8 cellular contexts compared by ENCODE assay signal in the genomic region with DNA sequence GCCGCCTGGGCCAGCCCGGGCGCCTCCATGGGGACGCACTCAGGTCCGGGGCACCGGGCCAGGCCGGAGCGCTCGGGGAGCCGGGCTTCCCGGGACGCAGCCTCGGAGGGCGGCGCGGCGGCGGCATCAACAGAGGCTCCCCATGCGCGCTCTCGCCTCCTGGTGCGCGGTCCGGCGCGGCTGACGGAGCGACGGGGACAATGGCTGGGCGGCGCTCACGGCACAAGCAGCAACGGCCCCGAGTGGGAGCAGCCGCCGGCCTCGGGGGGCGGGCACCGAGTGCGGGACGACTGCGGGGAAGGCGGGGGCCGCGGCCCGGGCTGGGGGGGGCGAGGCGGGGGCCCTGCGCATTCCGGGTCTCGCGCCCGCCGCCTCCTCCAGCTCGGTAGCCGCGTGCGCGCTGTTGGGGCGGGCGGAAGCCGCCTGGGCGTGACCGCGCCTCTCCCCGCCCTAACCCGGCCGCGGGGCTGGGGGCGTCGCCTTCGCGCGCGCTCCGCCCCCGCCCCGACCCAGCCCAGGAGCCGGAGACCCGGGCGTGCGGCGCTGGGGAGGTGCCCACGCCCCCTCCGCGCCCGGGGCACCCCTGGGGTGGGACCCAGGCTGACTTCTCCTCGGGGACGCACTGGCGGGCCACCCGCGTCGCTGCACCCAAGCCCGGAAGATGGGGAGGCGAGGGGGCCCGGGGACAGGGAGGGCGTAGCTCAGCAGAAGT. TPM values are rescaled to one million over a fixed set of nuclear protein-coding genes. Genes with fewer than 3 reads are reported as not detected.
DNase-seq lines count a peak whose midpoint lies in the region; ATAC-seq and TF ChIP-seq lines count a peak whose summit lies in the region.

TSS of gene PRKX (minus strand) at position 425 of the 712 bp plus-strand sequence. CDS start at position 29, 396 bp downstream.

- H3K27ac Mint-ChIP-seq in CD8-positive, alpha-beta memory T cell: peak within 1 kb of the TSS; percentile 58 to 98 (median 92)
- peak within 1 kb of the TSS; percentile 95 for H3K27ac Mint-ChIP-seq in activated naive CD8-positive, alpha-beta T cell treated with anti-CD3 and anti-CD28 coated beads, Interleukin-2, amount 50 U/mL, for 24 hours

- peak; percentile 59 to 86 (median 78) for DNase-seq in CD8-positive, alpha-beta memory T cell
- peak; percentile 64 for DNase-seq in activated naive CD8-positive, alpha-beta T cell treated with anti-CD3 and anti-CD28 coated beads, Interleukin-2, amount 50 U/mL, for 24 hours
- DNase-seq in hepatic stellate cell (ENCODE audit: low spot score): peak; percentile 63
- DNase-seq in sciatic nerve (ENCODE audit: low spot score): peak; percentile 80
- no peak for DNase-seq in cerebellar cortex (ENCODE audit: low spot score)

- peak within 1 kb of the TSS; percentile 75 for H3K4me3 ChIP-seq in CD8-positive, alpha-beta memory T cell (ENCODE audit: low read length)

- no peaks in the 10 kb centered on the region for H3K27me3 Mint-ChIP-seq in CD8-positive, alpha-beta memory T cell
- H3K27me3 Mint-ChIP-seq in activated naive CD8-positive, alpha-beta T cell treated with anti-CD3 and anti-CD28 coated beads, Interleukin-2, amount 50 U/mL, for 24 hours: no peaks in the 10 kb centered on the region

- H3K4me1 Mint-ChIP-seq in CD8-positive, alpha-beta memory T cell: peaks cover 26 to 40% (median 30%) of the 10 kb centered on the region in 3 donors
- H3K4me1 Mint-ChIP-seq in activated naive CD8-positive, alpha-beta T cell treated with anti-CD3 and anti-CD28 coated beads, Interleukin-2, amount 50 U/mL, for 24 hours: peaks cover 18% of the 10 kb centered on the region

- peaks cover 12% of the 10 kb centered on the region for H3K4me1 ChIP-seq in CD8-positive, alpha-beta memory T cell (ENCODE audit: insufficient read depth, low read length)

- peak; percentile 79 for ATAC-seq in GM19452 (IDR thresholded peaks at IDR 0.05; ENCODE audit: unreplicated experiment)
- ATAC-seq in HG03565 (IDR thresholded peaks at IDR 0.05; ENCODE audit: unreplicated experiment): peak; percentile 66
- peak; percentile 87 for ATAC-seq in SK-N-SH treated with all-trans-retinoic acid at 6 μM for 48 hours
- peak; percentile 79 for ATAC-seq in activated naive CD8-positive, alpha-beta T cell treated with anti-CD3 and anti-CD28 coated beads, Interleukin-2, amount 50 U/mL, for 24 hours
- ATAC-seq in sciatic nerve: peak; percentile 80

- intact Hi-C loops in sciatic nerve (cut with DNase I): no loop called here

- H3K9me3 ChIP-seq in CD8-positive, alpha-beta memory T cell (ENCODE audit: low read length): no peaks in the 10 kb centered on the region

- POLR2A ChIA-PET in CD8-positive, alpha-beta memory T cell (lab: Charles Lee): interaction anchor here (1.3 kb wide), 1 partner anchor 13 kb away, joined by 4 read pairs; no protein-coding TSS in a partner anchor

- no peaks in the 10 kb centered on the region for H3K9me3 Mint-ChIP-seq in CD8-positive, alpha-beta memory T cell
- no peaks in the 10 kb centered on the region for H3K9me3 Mint-ChIP-seq in activated naive CD8-positive, alpha-beta T cell treated with anti-CD3 and anti-CD28 coated beads, Interleukin-2, amount 50 U/mL, for 24 hours

- peak within 1 kb of the TSS; percentile 90 to 98 (median 95) for H3K4me3 Mint-ChIP-seq in CD8-positive, alpha-beta memory T cell
- peak within 1 kb of the TSS; percentile 95 for H3K4me3 Mint-ChIP-seq in activated naive CD8-positive, alpha-beta T cell treated with anti-CD3 and anti-CD28 coated beads, Interleukin-2, amount 50 U/mL, for 24 hours

- H3K27me3 ChIP-seq in CD8-positive, alpha-beta memory T cell (ENCODE audit: insufficient read depth, low read length, poor library complexity, severe bottlenecking): no peaks in the 10 kb centered on the region

- peak within 1 kb of the TSS; percentile 67 for H3K27ac ChIP-seq in CD8-positive, alpha-beta memory T cell (ENCODE audit: low read depth, low read length)

- H3K36me3 Mint-ChIP-seq in CD8-positive, alpha-beta memory T cell: peaks cover 0 to 10% (median 0%) of the 10 kb centered on the region in 3 donors
- peaks cover 2% of the 10 kb centered on the region for H3K36me3 Mint-ChIP-seq in activated naive CD8-positive, alpha-beta T cell treated with anti-CD3 and anti-CD28 coated beads, Interleukin-2, amount 50 U/mL, for 24 hours (ENCODE audit: low read depth)

- no peaks in the 10 kb centered on the region for H3K36me3 ChIP-seq in CD8-positive, alpha-beta memory T cell (ENCODE audit: insufficient read depth, low read length)

- CTCF ChIA-PET in CD8-positive, alpha-beta memory T cell (lab: Charles Lee): interaction anchor here (0.7 to 0.9 kb wide), 2 partner anchors 9 to 10 kb away, joined by 3 read pairs; no protein-coding TSS in a partner anchor

TF ChIP-seq in SK-N-SH treated with all-trans-retinoic acid at 6 μM for 48 hours, 23 proteins besides CTCF, POLR2A, EP300 and RAD21:
- TF ChIP-seq TOX (CRISPR knock-in tag; IDR thresholded peaks at IDR 0.05; ENCODE audit: borderline replicate concordance): no peak
- TF ChIP-seq ZNF565 (CRISPR knock-in tag; conservative IDR thresholded peaks at IDR 0.05; ENCODE audit: low read depth): no peak
- no peak for TF ChIP-seq SNAI2 (CRISPR knock-in tag; IDR thresholded peaks at IDR 0.05)
- TF ChIP-seq CSDC2 (CRISPR knock-in tag; IDR thresholded peaks at IDR 0.05): no peak
- TF ChIP-seq RARB (CRISPR knock-in tag; IDR thresholded peaks at IDR 0.05): no peak
- TF ChIP-seq, protein P1, sequence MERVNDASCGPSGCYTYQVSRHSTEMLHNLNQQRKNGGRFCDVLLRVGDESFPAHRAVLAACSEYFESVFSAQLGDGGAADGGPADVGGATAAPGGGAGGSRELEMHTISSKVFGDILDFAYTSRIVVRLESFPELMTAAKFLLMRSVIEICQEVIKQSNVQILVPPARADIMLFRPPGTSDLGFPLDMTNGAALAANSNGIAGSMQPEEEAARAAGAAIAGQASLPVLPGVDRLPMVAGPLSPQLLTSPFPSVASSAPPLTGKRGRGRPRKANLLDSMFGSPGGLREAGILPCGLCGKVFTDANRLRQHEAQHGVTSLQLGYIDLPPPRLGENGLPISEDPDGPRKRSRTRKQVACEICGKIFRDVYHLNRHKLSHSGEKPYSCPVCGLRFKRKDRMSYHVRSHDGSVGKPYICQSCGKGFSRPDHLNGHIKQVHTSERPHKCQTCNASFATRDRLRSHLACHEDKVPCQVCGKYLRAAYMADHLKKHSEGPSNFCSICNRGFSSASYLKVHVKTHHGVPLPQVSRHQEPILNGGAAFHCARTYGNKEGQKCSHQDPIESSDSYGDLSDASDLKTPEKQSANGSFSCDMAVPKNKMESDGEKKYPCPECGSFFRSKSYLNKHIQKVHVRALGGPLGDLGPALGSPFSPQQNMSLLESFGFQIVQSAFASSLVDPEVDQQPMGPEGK (CRISPR knock-in tag; IDR thresholded peaks at IDR 0.05; ENCODE audit: borderline replicate concordance): no peak
- no peak for TF ChIP-seq ZNF8 (CRISPR knock-in tag; IDR thresholded peaks at IDR 0.05)
- TF ChIP-seq BACH2 (CRISPR knock-in tag; IDR thresholded peaks at IDR 0.05; ENCODE audit: borderline replicate concordance): no peak
- no peak for TF ChIP-seq POU6F1 (CRISPR knock-in tag; IDR thresholded peaks at IDR 0.05; ENCODE audit: borderline replicate concordance, low read depth)
- TF ChIP-seq ZFP30 (CRISPR knock-in tag; IDR thresholded peaks at IDR 0.05): no peak
- TF ChIP-seq, protein P2, sequence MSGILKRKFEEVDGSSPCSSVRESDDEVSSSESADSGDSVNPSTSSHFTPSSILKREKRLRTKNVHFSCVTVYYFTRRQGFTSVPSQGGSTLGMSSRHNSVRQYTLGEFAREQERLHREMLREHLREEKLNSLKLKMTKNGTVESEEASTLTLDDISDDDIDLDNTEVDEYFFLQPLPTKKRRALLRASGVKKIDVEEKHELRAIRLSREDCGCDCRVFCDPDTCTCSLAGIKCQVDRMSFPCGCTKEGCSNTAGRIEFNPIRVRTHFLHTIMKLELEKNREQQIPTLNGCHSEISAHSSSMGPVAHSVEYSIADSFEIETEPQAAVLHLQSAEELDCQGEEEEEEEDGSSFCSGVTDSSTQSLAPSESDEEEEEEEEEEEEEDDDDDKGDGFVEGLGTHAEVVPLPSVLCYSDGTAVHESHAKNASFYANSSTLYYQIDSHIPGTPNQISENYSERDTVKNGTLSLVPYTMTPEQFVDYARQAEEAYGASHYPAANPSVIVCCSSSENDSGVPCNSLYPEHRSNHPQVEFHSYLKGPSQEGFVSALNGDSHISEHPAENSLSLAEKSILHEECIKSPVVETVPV (CRISPR knock-in tag; IDR thresholded peaks at IDR 0.05): no peak
- TF ChIP-seq ZFP3 (CRISPR knock-in tag; IDR thresholded peaks at IDR 0.05): no peak

RNA-seq across cellular contexts. Expression of gene PRKX, which starts in this region (rescaled TPM):
- 10 to 100 TPM; 41.9 to 45.9 TPM for total RNA-seq in CD8-positive, alpha-beta memory T cell
- 79.4 TPM for polyA plus RNA-seq in CD8-positive, alpha-beta memory T cell
- total RNA-seq in sciatic nerve: 28.9 TPM
